16 cellular contexts compared by ENCODE assay signal in genomic region chr7:50209461-50210161, GRCh38.
A peak's percentile ranks its signal among the peaks of the same experiment; 100 is the strongest.
DNase-seq lines count a peak whose midpoint lies in the region; ATAC-seq and TF ChIP-seq lines count a peak whose summit lies in the region.
"Had no signal": no experiment of that assay in that cellular context is flagged by ENCODE, and none has a peak within 500 bp of the region (broad histone marks: within the 10 kb centered on the region; RNA-seq: fewer than 3 reads in every experiment).

No MANE protein-coding gene starts in this region.

- intact Hi-C loops in CD8-positive, alpha-beta T cell (cut with DNase I, micrococcal nuclease), result loop anchor here (2.0 to 10.0 kb wide), 6 partner anchors 19 to 465 kb away; partner anchors contain the start of gene ZPBP (in 1 of the 2)

- POLR2A ChIA-PET in CD8-positive, alpha-beta T cell (lab: Charles Lee), result interaction anchor here (4.0 to 5.9 kb wide), 2 partner anchors 57 to 98 kb away, joined by 16 to 102 read pairs; partner anchors contain the start of gene IKZF1

- no peaks in the 10 kb centered on the region for H3K9me3 Mint-ChIP-seq in CD8-positive, alpha-beta T cell

- CTCF ChIA-PET in CD8-positive, alpha-beta T cell (lab: Charles Lee), result interaction anchor here (1.0 to 12.4 kb wide), 4 partner anchors 20 to 210 kb away, joined by 3 to 339 read pairs (median 80); no protein-coding TSS in a partner anchor

- no peak for TF ChIP-seq POLR2A in suprapubic skin (IDR thresholded peaks at IDR 0.05)

- no peak overlapping the region for H3K4me3 ChIP-seq in CD8-positive, alpha-beta T cell (ENCODE audit: low read depth, low read length)
- no peak overlapping the region for H3K4me3 ChIP-seq in suprapubic skin
- H3K4me3 ChIP-seq: gastrocnemius medialis, uterus had no signal

- no peak for DNase-seq in CD8-positive, alpha-beta T cell
- DNase-seq in activated CD4-positive, alpha-beta T cell treated with anti-CD3 and anti-CD28 coated beads for 48 hours, result peak; percentile 71
- peak; percentile 28 for DNase-seq in activated T-helper 9 cell treated with anti-CD3 and anti-CD28 coated beads, Interleukin-2, amount 50 U/mL, for 16 hours (ENCODE audit: low read depth)
- peak; percentile 56 to 67 for DNase-seq in stimulated activated CD4-positive, alpha-beta T cell treated with anti-CD3 and anti-CD28 coated beads, Interleukin-2, amount 100 ng/mL, for 24 hours
- DNase-seq in NCI-H510A (lab: John Stamatoyannopoulos, UW), result no peak
- DNase-seq in suprapubic skin (ENCODE audit: low spot score in 2 of 2), result no peak
- DNase-seq: DMS53, gastrocnemius medialis, GOT3, left ventricle myocardium superior, NCI-H2171, SW 1271, uterus had no signal

- no peaks in the 10 kb centered on the region for H3K36me3 ChIP-seq in CD8-positive, alpha-beta T cell (ENCODE audit: insufficient read depth, low read length)
- H3K36me3 ChIP-seq in suprapubic skin, result no peaks in the 10 kb centered on the region
- H3K36me3 ChIP-seq: gastrocnemius medialis, uterus had no signal

- H3K27me3 ChIP-seq in CD8-positive, alpha-beta T cell (ENCODE audit: insufficient read depth, low read length), result no peaks in the 10 kb centered on the region
- peaks cover 2% of the 10 kb centered on the region for H3K27me3 ChIP-seq in suprapubic skin
- H3K27me3 ChIP-seq: gastrocnemius medialis, uterus had no signal

- no peak for TF ChIP-seq CTCF in CD8-positive, alpha-beta T cell (IDR thresholded peaks at IDR 0.05)
- TF ChIP-seq CTCF in suprapubic skin (IDR thresholded peaks at IDR 0.05), result no peak

- H3K36me3 Mint-ChIP-seq in CD8-positive, alpha-beta T cell, result no peaks in the 10 kb centered on the region

- H3K27ac ChIP-seq in CD8-positive, alpha-beta T cell (ENCODE audit: low read depth, low read length), result no peak overlapping the region
- H3K27ac ChIP-seq in suprapubic skin, result no peak overlapping the region
- H3K27ac ChIP-seq: gastrocnemius medialis, uterus had no signal

- H3K4me1 ChIP-seq in CD8-positive, alpha-beta T cell (ENCODE audit: insufficient read depth, low read length), result peaks cover 96% of the 10 kb centered on the region
- peaks cover 6% of the 10 kb centered on the region for H3K4me1 ChIP-seq in suprapubic skin
- H3K4me1 ChIP-seq: gastrocnemius medialis, uterus had no signal

- 57% methylated on average over 6 of the region's 6 CpGs for WGBS in suprapubic skin

- H3K4me3 Mint-ChIP-seq in CD8-positive, alpha-beta T cell, result no peak overlapping the region

- TF ChIP-seq EP300 in suprapubic skin (IDR thresholded peaks at IDR 0.05), result no peak

- peaks cover 98% of the 10 kb centered on the region for H3K4me1 Mint-ChIP-seq in CD8-positive, alpha-beta T cell (ENCODE audit: low read depth)

- ATAC-seq in CD8-positive, alpha-beta T cell, result no peak
- ATAC-seq in GM18511 (IDR thresholded peaks at IDR 0.05; ENCODE audit: unreplicated experiment) (no peak), GM18498 (IDR thresholded peaks at IDR 0.05; ENCODE audit: unreplicated experiment) (no peak)
- ATAC-seq: gastrocnemius medialis, left ventricle myocardium superior had no signal

- H3K27me3 Mint-ChIP-seq in CD8-positive, alpha-beta T cell (ENCODE audit: low read depth), result no peaks in the 10 kb centered on the region

- H3K27ac Mint-ChIP-seq in CD8-positive, alpha-beta T cell, result peak overlapping the region; percentile 75
- H3K27ac Mint-ChIP-seq: progenitor cell of endocrine pancreas had no signal

- no peaks in the 10 kb centered on the region for H3K9me3 ChIP-seq in CD8-positive, alpha-beta T cell (ENCODE audit: low read length)
- no peaks in the 10 kb centered on the region for H3K9me3 ChIP-seq in suprapubic skin
- H3K9me3 ChIP-seq: gastrocnemius medialis, uterus had no signal

Comparison
In these comparisons a context has a peak if more than half of its experiments do, and no peak if none do; other contexts are left out.
1. DNase-seq: peak in activated CD4-positive, alpha-beta T cell treated with anti-CD3 and anti-CD28 coated beads for 48 hours (single experiment), activated T-helper 9 cell treated with anti-CD3 and anti-CD28 coated beads, Interleukin-2, amount 50 U/mL, for 16 hours (single experiment) and stimulated activated CD4-positive, alpha-beta T cell treated with anti-CD3 and anti-CD28 coated beads, Interleukin-2, amount 100 ng/mL, for 24 hours (2 of 2); none in CD8-positive, alpha-beta T cell (0 of 7), NCI-H510A (single experiment) and suprapubic skin (0 of 2).